Comparison of ENCODE assay signal across 24 cellular contexts in genomic region chr3:114480442-114480841, GRCh38.
DNase-seq lines count a peak whose midpoint lies in the region; ATAC-seq, FAIRE-seq and TF ChIP-seq lines count a peak whose summit lies in the region.
"Had no signal": no experiment of that assay in that cellular context is flagged by ENCODE, and none has a peak within 500 bp of the region (broad histone marks: within the 10 kb centered on the region; RNA-seq: fewer than 3 reads in every experiment).

No MANE protein-coding gene starts in this region.

- ATAC-seq in GM19467 (IDR thresholded peaks at IDR 0.05; ENCODE audit: unreplicated experiment) (no peak), GM18858 (IDR thresholded peaks at IDR 0.05; ENCODE audit: unreplicated experiment) (no peak)

- H2AFZ ChIP-seq in Loucy (ENCODE audit: low read length), result no peak overlapping the region
- no peak overlapping the region for H2AFZ ChIP-seq in mesenchymal stem cell (ENCODE audit: low read depth, low read length)

- no peaks in the 10 kb centered on the region for H3F3A ChIP-seq in Loucy (ENCODE audit: low read depth)

- H4K20me1 ChIP-seq in Loucy (ENCODE audit: insufficient read depth, low read length, poor library complexity, severe bottlenecking), result no peaks in the 10 kb centered on the region

- H3K36me3 ChIP-seq in Loucy (ENCODE audit: insufficient read depth, low read length), result no peaks in the 10 kb centered on the region
- H3K36me3 ChIP-seq in mesenchymal stem cell (ENCODE audit: control insufficient read depth in 1 of 2, insufficient read depth in 2 of 2, low read depth in 1 of 2, low read length in 2 of 2), result no peaks in the 10 kb centered on the region
- H3K36me3 ChIP-seq: cardiac muscle cell, stomach, tibial nerve had no signal

- no peak overlapping the region for H2BK15ac ChIP-seq in mesenchymal stem cell (ENCODE audit: low read depth, poor library complexity, severe bottlenecking)

- 62% methylated on average over 2 of the region's 3 CpGs for WGBS in mesenchymal stem cell

- peak; percentile 28 for FAIRE-seq in GM12891 (lab: Jason Lieb, UNC)
- FAIRE-seq in D721Med (lab: Jason Lieb, UNC), result no peak

- no peak overlapping the region for H4K91ac ChIP-seq in mesenchymal stem cell (ENCODE audit: low read length)

- H3K27ac ChIP-seq in mesenchymal stem cell (ENCODE audit: low read length, poor library complexity, severe bottlenecking), result no peak overlapping the region
- H3K27ac ChIP-seq: cardiac muscle cell, dorsolateral prefrontal cortex, HL-60, RWPE1, stomach, tibial nerve had no signal

- H3K4me3 ChIP-seq in Loucy (ENCODE audit: low read length, poor library complexity, severe bottlenecking) (no peak overlapping the region), mesenchymal stem cell (ENCODE audit: insufficient read depth in 1 of 2, low read depth in 1 of 2, low read length in 2 of 2) (no peak overlapping the region)
- H3K4me3 ChIP-seq: cardiac muscle cell, dorsolateral prefrontal cortex, stomach, tibial nerve had no signal

- H2BK12ac ChIP-seq in mesenchymal stem cell (ENCODE audit: low read length in 2 of 2), result no peak overlapping the region

- H3K79me2 ChIP-seq in Loucy (ENCODE audit: insufficient read depth, low read length), result no peaks in the 10 kb centered on the region

- H2BK5ac ChIP-seq in mesenchymal stem cell (ENCODE audit: low read depth, low read length, poor library complexity, severe bottlenecking), result no peak overlapping the region

- H3K9ac ChIP-seq in Loucy (ENCODE audit: low read depth, low read length, poor library complexity, severe bottlenecking) (no peak overlapping the region), mesenchymal stem cell (ENCODE audit: low read length) (no peak overlapping the region)

- no peak for TF ChIP-seq POLR2A in GM12891 (IDR thresholded peaks at IDR 0.05; ENCODE audit: low read depth, low read length)

- H3K4ac ChIP-seq in mesenchymal stem cell (ENCODE audit: low read depth in 1 of 2, low read length in 2 of 2), result no peak overlapping the region

- no peaks in the 10 kb centered on the region for H3K9me3 ChIP-seq in Loucy (ENCODE audit: insufficient read depth, low read depth, low read length)
- H3K9me3 ChIP-seq in mesenchymal stem cell (ENCODE audit: control insufficient read depth, low read length), result no peaks in the 10 kb centered on the region
- H3K9me3 ChIP-seq: Caco-2, stomach, tibial nerve had no signal

- no peaks in the 10 kb centered on the region for H3K9me2 ChIP-seq in Loucy (replicated peaks; ENCODE audit: low read depth, low read length)

- H3K4me1 ChIP-seq in Loucy (ENCODE audit: insufficient read depth, low read length, poor library complexity, severe bottlenecking), result peaks cover 22% of the 10 kb centered on the region
- H3K4me1 ChIP-seq in mesenchymal stem cell (ENCODE audit: control insufficient read depth, insufficient read depth, low read depth, low read length), result no peaks in the 10 kb centered on the region

- no peak overlapping the region for H2BK120ac ChIP-seq in mesenchymal stem cell (ENCODE audit: low read depth, low read length)

- H3K18ac ChIP-seq in mesenchymal stem cell (ENCODE audit: low read depth in 1 of 2, low read length in 2 of 2), result no peak overlapping the region

- H3K27me3 ChIP-seq in Loucy (ENCODE audit: insufficient read depth, low read length, poor library complexity, severe bottlenecking), result no peaks in the 10 kb centered on the region
- H3K27me3 ChIP-seq in mesenchymal stem cell (ENCODE audit: control insufficient read depth in 1 of 2, insufficient read depth in 1 of 2, low read length in 2 of 2), result no peaks in the 10 kb centered on the region
- H3K27me3 ChIP-seq: cardiac muscle cell, dorsolateral prefrontal cortex, stomach, tibial nerve had no signal

- H3K4me2 ChIP-seq in Loucy (ENCODE audit: low read depth, low read length, poor library complexity, severe bottlenecking), result peak overlapping the region; percentile 71
- no peak overlapping the region for H3K4me2 ChIP-seq in mesenchymal stem cell (ENCODE audit: low read length, poor library complexity, severe bottlenecking)

- no peak overlapping the region for H3K23ac ChIP-seq in mesenchymal stem cell (ENCODE audit: low read length in 2 of 2)

- DNase-seq in GM12891 (ENCODE audit: insufficient read length, low spot score) (no peak), fibroblast of peridontal ligament (ENCODE audit: extremely low read depth) (peak; percentile 28), mesenchymal stem cell (peak; percentile 47), D721Med (ENCODE audit: insufficient read length, low spot score) (no peak)
- DNase-seq: activated B cell treated with CpG ODN at 0.5 μM for 24 hours; activated CD4-positive, alpha-beta T cell treated with anti-CD3 and anti-CD28 coated beads, Interleukin-2, amount 50 U/mL, for 48 hours; activated effector memory CD4-positive, alpha-beta T cell treated with anti-CD3 and anti-CD28 coated beads, Interleukin-2, amount 50 U/mL, for 16 hours; Caco-2; dorsolateral prefrontal cortex; glutamatergic neuron; GOT3; MV-4-11; naive B cell; NCI-H1694; NCI-H526 treated with DMSO at 0.1 percent for 48 hours; stomach; SW 1271 had no signal

- no peak overlapping the region for H2AK5ac ChIP-seq in mesenchymal stem cell (ENCODE audit: low read length, severe bottlenecking)

- no peak overlapping the region for H3K14ac ChIP-seq in mesenchymal stem cell (ENCODE audit: low read length in 2 of 2)

- TF ChIP-seq CTCF in Loucy (conservative IDR thresholded peaks at IDR 0.05; ENCODE audit: low read length) (no peak), D721Med (IDR thresholded peaks at IDR 0.05; ENCODE audit: insufficient read depth, missing control alignments) (no peak)

- peaks cover 28% of the 10 kb centered on the region for H3K79me1 ChIP-seq in mesenchymal stem cell (replicated peaks; ENCODE audit: low read length, poor library complexity, severe bottlenecking)

- no peak overlapping the region for H4K8ac ChIP-seq in mesenchymal stem cell (ENCODE audit: low read length)

TF ChIP-seq in GM12891, 5 proteins besides CTCF, POLR2A, EP300 and RAD21:
- TF ChIP-seq POLR2AphosphoS5 (IDR thresholded peaks at IDR 0.05; ENCODE audit: low read depth, low read length), result no peak
- TF ChIP-seq POU2F2 (IDR thresholded peaks at IDR 0.05; ENCODE audit: low read depth, low read length), result no peak
- no peak for TF ChIP-seq PAX5 (IDR thresholded peaks at IDR 0.05; ENCODE audit: insufficient read depth, low read length, severe bottlenecking)
- no peak for TF ChIP-seq TAF1 (IDR thresholded peaks at IDR 0.05; ENCODE audit: low read depth, low read length)
- no peak for TF ChIP-seq SPI1 (IDR thresholded peaks at IDR 0.05; ENCODE audit: low read depth, low read length)

Comparison
In these comparisons a context has a peak if more than half of its experiments do, and no peak if none do; other contexts are left out.
1. DNase-seq: peak in fibroblast of peridontal ligament (single experiment) and mesenchymal stem cell (single experiment); none in GM12891 (single experiment) and D721Med (single experiment).